23 cellular contexts compared by ENCODE assay signal in the genomic region with DNA sequence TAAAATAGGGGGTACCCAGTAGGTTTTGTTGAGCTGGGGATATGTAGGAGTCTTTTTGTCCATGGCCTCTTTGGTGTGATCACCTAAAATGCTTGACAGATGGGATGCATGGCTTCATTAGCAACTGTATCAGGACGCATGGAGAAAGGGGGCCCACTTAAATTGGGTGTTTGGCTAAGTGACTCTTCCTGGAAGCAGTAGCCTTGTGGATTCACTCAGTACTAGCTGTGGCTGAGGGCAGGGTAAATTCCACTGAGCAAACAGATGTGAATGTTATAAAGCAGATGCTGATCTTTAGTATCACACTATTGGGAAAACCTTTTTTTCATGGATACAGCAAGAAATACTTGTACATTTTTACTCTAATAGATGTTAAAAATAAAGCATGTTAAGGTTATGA.
"Had no signal": no experiment of that assay in that cellular context is flagged by ENCODE, and none has a peak within 500 bp of the region (broad histone marks: within the 10 kb centered on the region; RNA-seq: fewer than 3 reads in every experiment).

No MANE protein-coding gene starts in this region.

- H3K27me3 ChIP-seq: esophagus squamous epithelium, right atrium auricular region, spleen, suprapubic skin, transverse colon, upper lobe of right lung, uterus had no signal

- H3K4me1 Mint-ChIP-seq: naive thymus-derived CD8-positive, alpha-beta T cell; stimulated activated memory B cell treated with anti-CD40 and anti-IgM and Interleukin-4, amounts not matched to agents 10 μg/mL and 1 μg/mL and 100 μg/mL, for 72 hours had no signal

- H3K36me3 Mint-ChIP-seq: naive thymus-derived CD8-positive, alpha-beta T cell; stimulated activated memory B cell treated with anti-CD40 and anti-IgM and Interleukin-4, amounts not matched to agents 10 μg/mL and 1 μg/mL and 100 μg/mL, for 72 hours had no signal

- H3K9me3 ChIP-seq: esophagus squamous epithelium, lower lobe of right lung, prostate gland, right atrium auricular region, spleen, suprapubic skin, transverse colon, upper lobe of right lung, uterus had no signal

- DNase-seq: effector memory CD8-positive, alpha-beta T cell; erythroblast; esophagus squamous epithelium; foreskin melanocyte; hypothalamus; left ventricle myocardium superior; lower lobe of right lung; naive thymus-derived CD8-positive, alpha-beta T cell; nephron progenitor cell; nucleus accumbens; spleen; stimulated activated CD4-positive, alpha-beta T cell treated with anti-CD3 and anti-CD28 coated beads, Interleukin-4, amount 100 ng/mL, for 4 hours; transverse colon; upper lobe of right lung; uterus had no signal

- H3K9me3 Mint-ChIP-seq: nephron progenitor cell had no signal

- H3K4me3 ChIP-seq: coronary artery, esophagus squamous epithelium, lower lobe of right lung, prostate gland, right atrium auricular region, skin epidermis, spleen, suprapubic skin, transverse colon, upper lobe of right lung, uterus had no signal

- H3K27ac Mint-ChIP-seq: effector memory CD8-positive, alpha-beta T cell; naive thymus-derived CD8-positive, alpha-beta T cell; nephron progenitor cell; stimulated activated memory B cell treated with anti-CD40 and anti-IgM and Interleukin-4, amounts not matched to agents 10 μg/mL and 1 μg/mL and 100 μg/mL, for 72 hours; stimulated activated naive CD8-positive, alpha-beta T cell treated with anti-CD3 and anti-CD28 coated beads, Interleukin-15, Interleukin-2, amounts not matched to agents 100 ng/mL and 50 ng/mL, for 24 hours had no signal

- H3K27ac ChIP-seq: coronary artery, esophagus squamous epithelium, lower lobe of right lung, prostate gland, right atrium auricular region, skin epidermis, spleen, suprapubic skin, transverse colon, upper lobe of right lung, uterus had no signal

- H3K36me3 ChIP-seq: esophagus squamous epithelium, lower lobe of right lung, prostate gland, right atrium auricular region, spleen, suprapubic skin, transverse colon, upper lobe of right lung had no signal

- H3K27me3 Mint-ChIP-seq: stimulated activated memory B cell treated with anti-CD40 and anti-IgM and Interleukin-4, amounts not matched to agents 10 μg/mL and 1 μg/mL and 100 μg/mL, for 72 hours had no signal

- H3K4me3 Mint-ChIP-seq: effector memory CD8-positive, alpha-beta T cell; naive thymus-derived CD8-positive, alpha-beta T cell; nephron progenitor cell; stimulated activated memory B cell treated with anti-CD40 and anti-IgM and Interleukin-4, amounts not matched to agents 10 μg/mL and 1 μg/mL and 100 μg/mL, for 72 hours; stimulated activated naive CD8-positive, alpha-beta T cell treated with anti-CD3 and anti-CD28 coated beads, Interleukin-15, Interleukin-2, amounts not matched to agents 100 ng/mL and 50 ng/mL, for 24 hours had no signal

- H3K4me1 ChIP-seq: esophagus squamous epithelium, lower lobe of right lung, prostate gland, right atrium auricular region, spleen, suprapubic skin, transverse colon, upper lobe of right lung, uterus had no signal

- ATAC-seq: effector memory CD8-positive, alpha-beta T cell; left ventricle myocardium superior; lower lobe of right lung; naive thymus-derived CD8-positive, alpha-beta T cell; sciatic nerve; stimulated activated memory B cell treated with anti-CD40 and anti-IgM and Interleukin-4, amounts not matched to agents 10 μg/mL and 1 μg/mL and 100 μg/mL, for 72 hours; upper lobe of right lung had no signal
